ENCODE assay signal across 39 cellular contexts in the genomic region with DNA sequence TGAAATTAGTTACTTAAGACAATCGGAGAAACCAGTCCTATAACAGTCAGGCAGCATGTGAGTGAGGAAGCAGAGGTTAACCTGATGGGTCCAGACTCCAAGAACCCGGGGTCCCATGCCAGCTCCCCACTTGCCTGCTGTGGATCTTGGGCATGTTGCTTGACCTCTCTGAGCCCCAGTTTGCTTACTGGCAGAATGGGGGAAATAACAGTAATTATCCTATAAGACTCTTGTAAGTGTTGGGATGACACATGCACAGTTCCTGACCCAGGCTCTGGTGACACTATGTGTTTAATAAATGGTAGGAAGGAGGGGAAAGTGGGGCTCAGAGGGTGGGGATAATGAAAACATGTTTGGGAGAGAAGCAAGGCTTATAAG. TPM values are rescaled to one million over a fixed set of nuclear protein-coding genes. Genes with fewer than 3 reads are reported as not detected.
"Had no signal": no experiment of that assay in that cellular context is flagged by ENCODE, and none has a peak within 500 bp of the region (broad histone marks: within the 10 kb centered on the region; RNA-seq: fewer than 3 reads in every experiment).

No MANE protein-coding gene starts in this region.

- H3K4me3 Mint-ChIP-seq: activated CD4-positive, alpha-beta memory T cell treated with anti-CD3 and anti-CD28 coated beads for 36 hours; activated CD4-positive, alpha-beta T cell treated with anti-CD3 and anti-CD28 coated beads for 36 hours; activated CD4-positive, alpha-beta T cell treated with anti-CD3 and anti-CD28 coated beads, Interleukin-2, amount 10 ng/mL, durations not matched to agents 24 days and 14 days; activated CD8-positive, alpha-beta memory T cell treated with anti-CD3 and anti-CD28 coated beads, Interleukin-2, amount 10 ng/mL, durations not matched to agents 7 days and 5 days; activated CD8-positive, alpha-beta T cell treated with anti-CD3 and anti-CD28 coated beads, Interleukin-2, amount 10 ng/mL, durations not matched to agents 7 days and 5 days; activated naive CD4-positive, alpha-beta T cell treated with anti-CD3 and anti-CD28 coated beads, Interleukin-2, amount 10 ng/mL, durations not matched to agents 7 days and 5 days; activated naive CD8-positive, alpha-beta T cell treated with anti-CD3 and anti-CD28 coated beads, Interleukin-2, amount 10 ng/mL, durations not matched to agents 7 days and 5 days; activated T-helper 1 cell treated with anti-CD3 and anti-CD28 coated beads, Interleukin-12 subunit alpha, Interleukin-12 subunit beta, Interleukin-2, Interleukin-4 antibody, amounts not matched to agents 30 ng/mL and 10 ng/mL and 1 ng/mL, durations not matched to agents 14 hours and 24 hours and 36 hours; central memory CD8-positive, alpha-beta T cell had no signal

- H3K36me3 ChIP-seq: brain microvascular endothelial cell, esophagus squamous epithelium, gastroesophageal sphincter had no signal

- FAIRE-seq: astrocyte, bronchial epithelial cell, colon, endometrium, endothelial cell of umbilical vein had no signal

- H3K4me1 ChIP-seq: esophagus squamous epithelium, gastroesophageal sphincter had no signal

- H3K27ac ChIP-seq: brain microvascular endothelial cell, epithelial cell of prostate, esophagus squamous epithelium, gastroesophageal sphincter had no signal

- H3K4me3 ChIP-seq: esophagus squamous epithelium, gastroesophageal sphincter had no signal

- H3K9me3 Mint-ChIP-seq: activated CD4-positive, alpha-beta memory T cell treated with anti-CD3 and anti-CD28 coated beads for 36 hours; activated CD4-positive, alpha-beta T cell treated with anti-CD3 and anti-CD28 coated beads, Interleukin-2, amount 10 ng/mL, durations not matched to agents 24 days and 14 days; activated naive CD4-positive, alpha-beta T cell treated with anti-CD3 and anti-CD28 coated beads, Interleukin-2, amount 10 ng/mL, durations not matched to agents 7 days and 5 days; activated naive CD4-positive, alpha-beta T cell treated with anti-CD3 and anti-CD28 coated beads, Interleukin-2, amount 50 U/mL, for 72 hours; activated naive CD8-positive, alpha-beta T cell treated with anti-CD3 and anti-CD28 coated beads, Interleukin-2, amount 10 ng/mL, durations not matched to agents 7 days and 5 days; activated T-helper 1 cell treated with anti-CD3 and anti-CD28 coated beads, Interleukin-12 subunit alpha, Interleukin-12 subunit beta, Interleukin-2, Interleukin-4 antibody, amounts not matched to agents 30 ng/mL and 10 ng/mL and 1 ng/mL, durations not matched to agents 14 hours and 24 hours and 36 hours; activated T-helper 2 cell treated with anti-CD3 and anti-CD28 coated beads, Interferon-gamma antibody, Interleukin-2, Interleukin-4, amounts not matched to agents 10 μg/mL and 5 μg/mL and 100 μg/mL, durations not matched to agents 14 hours and 24 hours and 36 hours; central memory CD8-positive, alpha-beta T cell had no signal

- DNase-seq: activated CD4-positive, alpha-beta memory T cell treated with anti-CD3 and anti-CD28 coated beads for 36 hours; activated CD4-positive, alpha-beta T cell treated with anti-CD3 and anti-CD28 coated beads for 36 hours; activated CD4-positive, alpha-beta T cell treated with anti-CD3 and anti-CD28 coated beads, Interleukin-2, amount 10 ng/mL, durations not matched to agents 24 days and 14 days; activated CD4-positive, CD25-positive, alpha-beta regulatory T cell; activated CD4-positive, CD25-positive, alpha-beta regulatory T cell treated with anti-CD3 and anti-CD28 coated beads, Interleukin-2, amount 50 U/mL, for 72 hours; activated CD8-positive, alpha-beta memory T cell treated with anti-CD3 and anti-CD28 coated beads, Interleukin-2, amount 10 ng/mL, durations not matched to agents 7 days and 5 days; activated CD8-positive, alpha-beta memory T cell treated with anti-CD3 and anti-CD28 coated beads, Interleukin-2, amount 50 U/mL, for 4 hours; activated CD8-positive, alpha-beta T cell treated with anti-CD3 and anti-CD28 coated beads, Interleukin-2, amount 10 ng/mL, durations not matched to agents 7 days and 5 days; activated gamma-delta T cell; activated naive CD4-positive, alpha-beta T cell; activated naive CD4-positive, alpha-beta T cell treated with anti-CD3 and anti-CD28 coated beads, Interleukin-2, amount 10 ng/mL, durations not matched to agents 7 days and 5 days; activated naive CD8-positive, alpha-beta T cell treated with anti-CD3 and anti-CD28 coated beads, Interleukin-2, amount 10 ng/mL, durations not matched to agents 7 days and 5 days; activated T-cell treated with anti-CD3 and anti-CD28 coated beads, Interleukin-2, amount 50 U/mL, for 1 hour; activated T-cell treated with anti-CD3 and anti-CD28 coated beads, Interleukin-2, amount 50 U/mL, for 48 hours; anterior cingulate cortex; brain microvascular endothelial cell; cortex of kidney; dermis blood vessel endothelial cell; effector CD4-positive, alpha-beta T cell; esophagus squamous epithelium; foreskin melanocyte; T-helper 2 cell had no signal

- H3K36me3 Mint-ChIP-seq: activated CD4-positive, alpha-beta memory T cell treated with anti-CD3 and anti-CD28 coated beads for 36 hours; activated CD8-positive, alpha-beta memory T cell treated with anti-CD3 and anti-CD28 coated beads, Interleukin-2, amount 10 ng/mL, durations not matched to agents 7 days and 5 days; activated naive CD4-positive, alpha-beta T cell treated with anti-CD3 and anti-CD28 coated beads, Interleukin-2, amount 10 ng/mL, durations not matched to agents 7 days and 5 days; activated naive CD4-positive, alpha-beta T cell treated with anti-CD3 and anti-CD28 coated beads, Interleukin-2, amount 50 U/mL, for 72 hours; activated naive CD8-positive, alpha-beta T cell treated with anti-CD3 and anti-CD28 coated beads, Interleukin-2, amount 10 ng/mL, durations not matched to agents 7 days and 5 days had no signal

- H3K9me3 ChIP-seq: esophagus squamous epithelium had no signal

- ATAC-seq: activated CD4-positive, alpha-beta T cell treated with anti-CD3 and anti-CD28 coated beads for 36 hours; activated CD8-positive, alpha-beta memory T cell treated with anti-CD3 and anti-CD28 coated beads, Interleukin-2, amount 10 ng/mL, durations not matched to agents 7 days and 5 days; activated CD8-positive, alpha-beta T cell treated with anti-CD3 and anti-CD28 coated beads, Interleukin-2, amount 10 ng/mL, durations not matched to agents 7 days and 5 days; activated naive CD4-positive, alpha-beta T cell treated with anti-CD3 and anti-CD28 coated beads, Interleukin-2, amount 50 U/mL, for 72 hours; gastroesophageal sphincter had no signal

- H3K27ac Mint-ChIP-seq: activated CD4-positive, alpha-beta memory T cell treated with anti-CD3 and anti-CD28 coated beads for 36 hours; activated CD4-positive, alpha-beta T cell treated with anti-CD3 and anti-CD28 coated beads for 36 hours; activated CD4-positive, alpha-beta T cell treated with anti-CD3 and anti-CD28 coated beads, Interleukin-2, amount 10 ng/mL, durations not matched to agents 24 days and 14 days; activated CD8-positive, alpha-beta memory T cell treated with anti-CD3 and anti-CD28 coated beads, Interleukin-2, amount 10 ng/mL, durations not matched to agents 7 days and 5 days; activated CD8-positive, alpha-beta T cell treated with anti-CD3 and anti-CD28 coated beads, Interleukin-2, amount 10 ng/mL, durations not matched to agents 7 days and 5 days; activated naive CD4-positive, alpha-beta T cell treated with anti-CD3 and anti-CD28 coated beads, Interleukin-2, amount 10 ng/mL, durations not matched to agents 7 days and 5 days; activated naive CD4-positive, alpha-beta T cell treated with anti-CD3 and anti-CD28 coated beads, Interleukin-2, amount 50 U/mL, for 72 hours; activated naive CD8-positive, alpha-beta T cell treated with anti-CD3 and anti-CD28 coated beads, Interleukin-2, amount 10 ng/mL, durations not matched to agents 7 days and 5 days; activated T-helper 1 cell treated with anti-CD3 and anti-CD28 coated beads, Interleukin-12 subunit alpha, Interleukin-12 subunit beta, Interleukin-2, Interleukin-4 antibody, amounts not matched to agents 30 ng/mL and 10 ng/mL and 1 ng/mL, durations not matched to agents 14 hours and 24 hours and 36 hours; activated T-helper 2 cell treated with anti-CD3 and anti-CD28 coated beads, Interferon-gamma antibody, Interleukin-2, Interleukin-4, amounts not matched to agents 10 μg/mL and 5 μg/mL and 100 μg/mL, durations not matched to agents 14 hours and 24 hours and 36 hours had no signal

- H3K27me3 ChIP-seq: brain microvascular endothelial cell had no signal

- H3K4me1 Mint-ChIP-seq: activated CD4-positive, alpha-beta T cell treated with anti-CD3 and anti-CD28 coated beads for 36 hours; activated CD4-positive, alpha-beta T cell treated with anti-CD3 and anti-CD28 coated beads, Interleukin-2, amount 10 ng/mL, durations not matched to agents 24 days and 14 days; activated CD8-positive, alpha-beta memory T cell treated with anti-CD3 and anti-CD28 coated beads, Interleukin-2, amount 10 ng/mL, durations not matched to agents 7 days and 5 days; activated naive CD4-positive, alpha-beta T cell treated with anti-CD3 and anti-CD28 coated beads, Interleukin-2, amount 10 ng/mL, durations not matched to agents 7 days and 5 days; activated naive CD8-positive, alpha-beta T cell treated with anti-CD3 and anti-CD28 coated beads, Interleukin-2, amount 10 ng/mL, durations not matched to agents 7 days and 5 days had no signal

RNA-seq across cellular contexts. Expression of gene RPH3A, which starts 56.8 kb away (rescaled TPM):
- total RNA-seq: activated CD4-positive, alpha-beta memory T cell treated with anti-CD3 and anti-CD28 coated beads for 36 hours; activated CD4-positive, alpha-beta T cell treated with anti-CD3 and anti-CD28 coated beads for 36 hours; activated CD4-positive, alpha-beta T cell treated with anti-CD3 and anti-CD28 coated beads, Interleukin-2, amount 10 ng/mL, durations not matched to agents 24 days and 14 days; activated CD8-positive, alpha-beta memory T cell treated with anti-CD3 and anti-CD28 coated beads for 36 hours; activated CD8-positive, alpha-beta memory T cell treated with anti-CD3 and anti-CD28 coated beads, Interleukin-2, amount 10 ng/mL, durations not matched to agents 7 days and 5 days; activated CD8-positive, alpha-beta T cell treated with anti-CD3 and anti-CD28 coated beads, Interleukin-2, amount 10 ng/mL, durations not matched to agents 7 days and 5 days; activated naive CD4-positive, alpha-beta T cell treated with anti-CD3 and anti-CD28 coated beads, Interleukin-2, amount 50 U/mL, for 72 hours; activated naive CD8-positive, alpha-beta T cell treated with anti-CD3 and anti-CD28 coated beads, Interleukin-2, amount 10 ng/mL, durations not matched to agents 7 days and 5 days; activated T-helper 1 cell treated with anti-CD3 and anti-CD28 coated beads, Interleukin-12 subunit alpha, Interleukin-12 subunit beta, Interleukin-2, Interleukin-4 antibody, amounts not matched to agents 30 ng/mL and 10 ng/mL and 1 ng/mL, durations not matched to agents 14 hours and 24 hours and 36 hours; activated T-helper 2 cell treated with anti-CD3 and anti-CD28 coated beads, Interferon-gamma antibody, Interleukin-2, Interleukin-4, amounts not matched to agents 10 μg/mL and 5 μg/mL and 100 μg/mL, durations not matched to agents 14 hours and 24 hours and 36 hours; astrocyte; bronchial epithelial cell; dermis blood vessel endothelial cell; endothelial cell of umbilical vein; esophagus squamous epithelium; fibroblast of lung; fibroblast of villous mesenchyme; glomerular endothelial cell; T-helper 1 cell treated with Interleukin-12 subunit alpha and Interleukin-12 subunit beta and Interleukin-4 antibody, amounts not matched to agents 30 ng/mL and 1 ng/mL, for 36 hours had no signal
- polyA plus RNA-seq: endothelial cell of umbilical vein, esophagus, fibroblast of lung had no signal
